Comparison of ENCODE assay signal across 21 cellular contexts in the genomic region with DNA sequence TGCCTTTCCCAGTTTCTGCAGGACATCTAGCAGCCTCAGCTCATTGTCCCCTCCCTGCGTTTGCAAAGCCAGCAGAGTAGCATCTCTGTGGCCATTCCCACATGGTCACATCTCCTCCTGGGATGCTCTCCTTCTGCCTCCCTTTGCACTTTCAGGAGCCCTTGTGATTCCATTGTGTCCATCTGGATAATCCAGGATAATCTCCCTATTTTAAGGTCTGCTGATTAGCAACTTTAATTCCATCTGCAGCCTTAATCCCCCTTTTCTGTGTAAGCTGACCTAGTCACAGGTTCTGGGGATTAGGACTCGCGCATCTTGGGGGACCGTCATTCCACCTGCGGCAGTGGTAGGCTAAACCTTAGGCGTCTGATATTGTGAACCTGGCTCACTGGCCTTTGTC.
"Had no signal": no experiment of that assay in that cellular context is flagged by ENCODE, and none has a peak within 500 bp of the region (broad histone marks: within the 10 kb centered on the region; RNA-seq: fewer than 3 reads in every experiment).

No MANE protein-coding gene starts in this region.

- H3K4me3 Mint-ChIP-seq: naive thymus-derived CD4-positive, alpha-beta T cell; nephron progenitor cell had no signal

- H3K27me3 ChIP-seq: colonic mucosa, heart right ventricle, ovary, right atrium auricular region, sigmoid colon, stomach, transverse colon had no signal

- H3K36me3 ChIP-seq: colonic mucosa, heart right ventricle, ovary, right atrium auricular region, sigmoid colon, stomach, thoracic aorta, transverse colon had no signal

- DNase-seq: colonic mucosa; dermis blood vessel endothelial cell; effector CD4-positive, alpha-beta T cell; heart right ventricle; hypothalamus; kidney glomerular epithelial cell; mesendoderm; naive thymus-derived CD4-positive, alpha-beta T cell; nephron progenitor cell; nucleus accumbens; ovary; sigmoid colon; stimulated activated CD4-positive, alpha-beta T cell treated with anti-CD3 and anti-CD28 coated beads, Interleukin-2, amount 100 ng/mL, for 24 hours; stimulated activated CD4-positive, alpha-beta T cell treated with anti-CD3 and anti-CD28 coated beads, Interleukin-4, amount 100 ng/mL, for 4 hours; stimulated activated naive CD4-positive, alpha-beta T cell; stomach; substantia nigra; transverse colon had no signal

- H3K4me3 ChIP-seq: colonic mucosa, heart right ventricle, ovary, right atrium auricular region, sigmoid colon, skin epidermis, stomach, thoracic aorta, transverse colon had no signal

- H3K36me3 Mint-ChIP-seq: naive thymus-derived CD4-positive, alpha-beta T cell had no signal

- H3K27ac ChIP-seq: colonic mucosa, heart right ventricle, ovary, right atrium auricular region, sigmoid colon, skin epidermis, stomach, thoracic aorta, transverse colon had no signal

- H3K9me3 ChIP-seq: colonic mucosa, heart right ventricle, ovary, right atrium auricular region, sigmoid colon, stomach, thoracic aorta, transverse colon had no signal

- H3K9me3 Mint-ChIP-seq: naive thymus-derived CD4-positive, alpha-beta T cell; nephron progenitor cell had no signal

- H3K27ac Mint-ChIP-seq: naive thymus-derived CD4-positive, alpha-beta T cell; nephron progenitor cell had no signal

- ATAC-seq: heart right ventricle; naive thymus-derived CD4-positive, alpha-beta T cell had no signal
